ENCODE assay signal across 11 cellular contexts in genomic region chr10:124669824-124670654, GRCh38.
DNase-seq lines count a peak whose midpoint lies in the region; ATAC-seq, FAIRE-seq and TF ChIP-seq lines count a peak whose summit lies in the region.
"Had no signal": no experiment of that assay in that cellular context is flagged by ENCODE, and none has a peak within 500 bp of the region (broad histone marks: within the 10 kb centered on the region; RNA-seq: fewer than 3 reads in every experiment).

No MANE protein-coding gene starts in this region.

- H4K20me1 ChIP-seq in BLaER1 (peaks cover 99% of the 10 kb centered on the region), H1 (replicated peaks in 1 of 2; ENCODE audit: control insufficient read depth in 1 of 2, insufficient read depth in 2 of 2, low read length in 2 of 2) (peaks cover 3 to 10% of the 10 kb centered on the region in 2 experiments), neural cell (ENCODE audit: insufficient read depth) (peaks cover 3% of the 10 kb centered on the region), MM.1S (ENCODE audit: insufficient read depth, low read length) (no peaks in the 10 kb centered on the region)

- H3F3A ChIP-seq in neural cell (ENCODE audit: insufficient read depth, low read length, poor library complexity, severe bottlenecking) (no peaks in the 10 kb centered on the region), MM.1S (ENCODE audit: insufficient read depth, low read length) (no peaks in the 10 kb centered on the region)

- H3K27me3 ChIP-seq in BLaER1 (no peaks in the 10 kb centered on the region), H1 (replicated peaks in 1 of 4; ENCODE audit: control insufficient read depth in 3 of 4, extremely low read depth in 1 of 4, insufficient read depth in 3 of 4, low read length in 3 of 4) (no peaks in the 10 kb centered on the region), neural cell (ENCODE audit: insufficient read depth, low read depth, low read length) (no peaks in the 10 kb centered on the region), MM.1S (replicated peaks; ENCODE audit: insufficient read depth, low read length) (no peaks in the 10 kb centered on the region)
- H3K27me3 ChIP-seq: Peyer's patch had no signal

- H2AFZ ChIP-seq in H1 (ENCODE audit: low read length) = no peak overlapping the region
- H2AFZ ChIP-seq in neural cell (ENCODE audit: low read depth, low read length) = no peak overlapping the region
- no peak overlapping the region for H2AFZ ChIP-seq in MM.1S (ENCODE audit: low read length)

- H3K56ac ChIP-seq in H1 (replicated peaks; ENCODE audit: insufficient read length, low read depth, low read length) = no peak overlapping the region

- no peak overlapping the region for H3K4ac ChIP-seq in H1 (replicated peaks; ENCODE audit: insufficient read length, low read depth, low read length)

- H4K8ac ChIP-seq in H1 (ENCODE audit: extremely low read depth, insufficient read depth, low read length) = no peak overlapping the region

- no peak overlapping the region for H4K5ac ChIP-seq in H1 (ENCODE audit: insufficient read length, low read depth, low read length)

- H3K9me3 ChIP-seq in BLaER1 (no peaks in the 10 kb centered on the region), HEK293 (ENCODE audit: control insufficient read depth, insufficient read depth, low read depth, low read length) (no peaks in the 10 kb centered on the region), H1 (ENCODE audit: insufficient read depth in 2 of 2, low read depth in 1 of 2, low read length in 1 of 2) (no peaks in the 10 kb centered on the region), neural cell (ENCODE audit: low read length) (no peaks in the 10 kb centered on the region), MM.1S (replicated peaks; ENCODE audit: insufficient read depth, low read length) (no peaks in the 10 kb centered on the region)
- H3K9me3 ChIP-seq: Peyer's patch had no signal

- H2BK5ac ChIP-seq in H1 (ENCODE audit: low read depth, low read length) = no peak overlapping the region

- H3K9ac ChIP-seq in BLaER1 = no peak overlapping the region
- H3K9ac ChIP-seq in H1 (replicated peaks in 1 of 4; ENCODE audit: extremely low read depth in 1 of 4, low read depth in 3 of 4, low read length in 3 of 4) = no peak overlapping the region
- no peak overlapping the region for H3K9ac ChIP-seq in neural cell (ENCODE audit: low read length)
- no peak overlapping the region for H3K9ac ChIP-seq in MM.1S (ENCODE audit: low read length)

- H3K36me3 ChIP-seq in BLaER1 (peaks cover 81% of the 10 kb centered on the region), HEK293 (ENCODE audit: control insufficient read depth in 2 of 2, insufficient read depth in 1 of 2, low read length in 2 of 2) (peaks cover 0 to 4% of the 10 kb centered on the region in 2 experiments; a peak in 1 of 3 replicates), H1 (ENCODE audit: control insufficient read depth in 2 of 4, insufficient read depth in 4 of 4, low read length in 3 of 4) (no peaks in the 10 kb centered on the region), neural cell (ENCODE audit: insufficient read depth, low read length) (no peaks in the 10 kb centered on the region), MM.1S (replicated peaks; ENCODE audit: insufficient read depth, low read length) (no peaks in the 10 kb centered on the region)

- no peaks in the 10 kb centered on the region for H3K79me2 ChIP-seq in H1 (ENCODE audit: control insufficient read depth in 1 of 2, insufficient read depth in 2 of 2, low read length in 2 of 2)
- no peaks in the 10 kb centered on the region for H3K79me2 ChIP-seq in neural cell (replicated peaks; ENCODE audit: insufficient read depth, low read length)
- H3K79me2 ChIP-seq in MM.1S (ENCODE audit: low read length) = peaks cover 24% of the 10 kb centered on the region

- FAIRE-seq in H1 (lab: Jason Lieb, UNC) = no peak

- TF ChIP-seq RAD21 in H1 (IDR thresholded peaks at IDR 0.05 in 1 of 2, conservative IDR thresholded peaks at IDR 0.05 in 1 of 2; ENCODE audit: low read depth in 2 of 2, low read length in 2 of 2) (no peak), neural cell (conservative IDR thresholded peaks at IDR 0.05) (no peak)

- H2BK12ac ChIP-seq in H1 (ENCODE audit: low read depth, low read length) = no peak overlapping the region

- TF ChIP-seq EP300 in H1 (IDR thresholded peaks at IDR 0.05; ENCODE audit: borderline replicate concordance in 1 of 2, low read depth in 2 of 2, low read length in 2 of 2) (no peak), neural cell (conservative IDR thresholded peaks at IDR 0.05; ENCODE audit: poor library complexity, severe bottlenecking) (no peak)

- no peak for TF ChIP-seq POLR2A in H1 (IDR thresholded peaks at IDR 0.05; ENCODE audit: control extremely low read depth in 1 of 2, low read depth in 2 of 2, low read length in 2 of 2)

- H3K4me1 ChIP-seq in BLaER1 (peaks cover 81% of the 10 kb centered on the region), HEK293 (ENCODE audit: control insufficient read depth, insufficient read depth, low read length) (no peaks in the 10 kb centered on the region), H1 (replicated peaks in 1 of 4; ENCODE audit: control insufficient read depth in 3 of 4, insufficient read depth in 4 of 4, low read length in 3 of 4) (peaks cover 0 to 8% (median 2%) of the 10 kb centered on the region in 4 experiments; a peak in 4 of 7 replicates), MM.1S (ENCODE audit: low read length) (no peaks in the 10 kb centered on the region)

- H2BK20ac ChIP-seq in H1 (ENCODE audit: low read length) = no peak overlapping the region

- no peak overlapping the region for H3K18ac ChIP-seq in H1 (ENCODE audit: extremely low read depth, low read length)

- no peak overlapping the region for H4K91ac ChIP-seq in H1 (replicated peaks; ENCODE audit: insufficient read length, low read length)

- H3K4me3 ChIP-seq in BLaER1 (no peak overlapping the region), HEK293 (ENCODE audit: low read depth, low read length) (no peak overlapping the region), H1 (ENCODE audit: extremely low read depth in 1 of 4, insufficient read depth in 2 of 4, low read depth in 3 of 4, low read length in 4 of 4) (no peak overlapping the region), neural cell (ENCODE audit: low read length) (no peak overlapping the region), MM.1S (ENCODE audit: low read length) (no peak overlapping the region)
- H3K4me3 ChIP-seq: Peyer's patch had no signal

- H3K27ac ChIP-seq in BLaER1 (0 out of 2 replicates have a peak overlapping the region, but pooled peaks have one; percentile 14), HEK293 (ENCODE audit: extremely low read depth, low read depth, low read length) (no peak overlapping the region), H1 (ENCODE audit: low read depth, low read length) (no peak overlapping the region), neural cell (ENCODE audit: low read length) (peak overlapping the region; percentile 26), MM.1S (ENCODE audit: low read length) (no peak overlapping the region)

- H3K23ac ChIP-seq in H1 (ENCODE audit: insufficient read length) = no peak overlapping the region

- DNase-seq in H1 (ENCODE audit: low read depth in 1 of 2, low spot score in 2 of 2) (no peak), NAMALWA (ENCODE audit: low spot score) (no peak), NCI-H1694 (lab: John Stamatoyannopoulos, UW) (no peak), MM.1S (no peak)
- DNase-seq: NCI-H2029 treated with DMSO at 0.1 percent for 48 hours, NCI-H526 treated with DMSO at 0.1 percent for 48 hours, Peyer's patch had no signal

- H3K14ac ChIP-seq in H1 (ENCODE audit: insufficient read length) = no peak overlapping the region

- no peak overlapping the region for H2BK120ac ChIP-seq in H1 (replicated peaks; ENCODE audit: low read depth, low read length)

- H2AK5ac ChIP-seq in H1 (ENCODE audit: low read depth, low read length) = 0 out of 2 replicates have a peak overlapping the region, but pooled peaks have one; percentile 48

- ATAC-seq in HG02571 (IDR thresholded peaks at IDR 0.05; ENCODE audit: unreplicated experiment) = no peak

- peak overlapping the region; percentile 70 for H3K4me2 ChIP-seq in BLaER1
- no peak overlapping the region for H3K4me2 ChIP-seq in H1 (ENCODE audit: insufficient read depth in 1 of 2, low read depth in 2 of 2, low read length in 2 of 2)
- no peak overlapping the region for H3K4me2 ChIP-seq in neural cell (ENCODE audit: low read length)
- no peak overlapping the region for H3K4me2 ChIP-seq in MM.1S (ENCODE audit: low read depth, low read length)

- 0 out of 2 replicates have a peak overlapping the region, but pooled peaks have one; percentile 16 for H2BK15ac ChIP-seq in H1 (ENCODE audit: low read length)

- no peaks in the 10 kb centered on the region for H3K23me2 ChIP-seq in H1 (ENCODE audit: low read depth, low read length)

- H3K79me1 ChIP-seq in H1 (ENCODE audit: low read depth, low read length) = peaks cover 9% of the 10 kb centered on the region

- POLR2A ChIA-PET in HEK293 (lab: Yijun Ruan, JAX) (no interaction called here), H1 (lab: Charles Lee; ENCODE audit: partially characterized antibody) (no interaction called here)

- TF ChIP-seq CTCF in HEK293 (tag by site-specific recombination; IDR thresholded peaks at IDR 0.05) (no peak), H1 (IDR thresholded peaks at IDR 0.05; ENCODE audit: control extremely low read depth in 1 of 3, insufficient read depth in 1 of 3, low read depth in 1 of 3, low read length in 3 of 3) (no peak), neural cell (IDR thresholded peaks at IDR 0.05; ENCODE audit: poor library complexity, severe bottlenecking) (no peak), MM.1S (IDR thresholded peaks at IDR 0.05; ENCODE audit: low read length) (no peak)

- CTCF ChIA-PET in HEK293 (lab: Yijun Ruan, JAX) (interaction anchor here (0.7 kb wide), 1 partner anchor 7 kb away, joined by 4 read pairs; no protein-coding TSS in a partner anchor), H1 (lab: Charles Lee; ENCODE audit: partially characterized antibody) (interaction anchor here (0.7 to 3.5 kb wide), 8 partner anchors 8 to 49 kb away, joined by 3 to 18 read pairs (median 6); no protein-coding TSS in a partner anchor)

- 96% methylated on average over 19 of the region's 23 CpGs; no CpG with 5 or more reads in 1 of the 2 experiments for WGBS in H1 (ENCODE audit: extremely low coverage in 1 of 2, insufficient coverage in 1 of 2, insufficient read length in 1 of 2, insufficient replicate concordance in 2 of 2, low coverage in 1 of 2, low lambda C conversion rate in 2 of 2, missing lambda C conversion rate in 1 of 2), 2 experiments

- H3K9me2 ChIP-seq in neural cell (ENCODE audit: insufficient read depth, low read length) (no peaks in the 10 kb centered on the region), MM.1S (replicated peaks; ENCODE audit: insufficient read depth, low read length) (no peaks in the 10 kb centered on the region)

TF ChIP-seq in H1, 55 proteins besides CTCF, POLR2A, EP300 and RAD21 (continues in another document):
- TF ChIP-seq CBX8 (IDR thresholded peaks at IDR 0.05; ENCODE audit: borderline replicate concordance, low read depth, low read length) (no peak), SIRT6 (IDR thresholded peaks at IDR 0.05; ENCODE audit: low read length) (no peak), BRCA1 (IDR thresholded peaks at IDR 0.05; ENCODE audit: low read depth, low read length) (no peak)

TF ChIP-seq in neural cell, 6 proteins besides CTCF, POLR2A, EP300 and RAD21 (continues in another document):
- TF ChIP-seq TAF1 (IDR thresholded peaks at IDR 0.05; ENCODE audit: low read depth) (no peak), POLR2AphosphoS5 (IDR thresholded peaks at IDR 0.05) (no peak)

Comparison
In these comparisons a context has a peak if more than half of its experiments do, and no peak if none do; other contexts are left out.
1. H3K27ac ChIP-seq: peak in BLaER1 (single experiment) and neural cell (single experiment); none in HEK293 (single experiment), H1 (single experiment) and MM.1S (single experiment).